ENCODE assay signal across 8 cellular contexts in the genomic region with DNA sequence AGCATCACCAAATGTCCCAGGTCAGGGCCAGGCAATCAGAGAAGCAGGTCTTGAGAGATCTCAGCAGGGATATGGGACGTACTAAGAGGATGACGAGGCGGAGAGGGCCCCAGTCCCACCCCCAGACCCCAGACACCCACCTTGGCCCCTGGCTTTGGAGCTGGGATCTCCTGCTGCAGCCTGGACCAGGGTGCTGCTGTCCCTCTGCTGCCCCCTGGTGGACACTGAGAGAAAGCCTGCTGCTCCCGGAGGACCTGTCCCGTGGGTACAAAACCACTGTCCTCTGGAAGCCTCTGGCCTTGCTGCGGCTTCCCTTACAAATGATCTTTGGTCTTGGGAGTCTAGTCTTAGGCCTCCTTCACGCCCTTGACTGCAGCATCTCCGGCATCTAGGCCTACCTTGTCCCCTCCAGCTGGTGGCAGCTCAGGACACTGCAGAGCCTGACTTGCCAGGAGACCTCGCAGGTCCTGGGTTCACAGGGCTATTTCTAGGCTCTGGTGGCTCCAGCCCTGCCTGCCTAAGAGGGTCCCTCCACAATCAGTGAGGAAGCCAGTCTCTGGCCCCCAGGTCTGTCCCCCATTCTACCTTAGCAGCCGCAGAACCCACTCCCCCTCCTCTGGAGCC.
A peak's percentile ranks its signal among the peaks of the same experiment; 100 is the strongest.
DNase-seq lines count a peak whose midpoint lies in the region; ATAC-seq and TF ChIP-seq lines count a peak whose summit lies in the region.

No MANE protein-coding gene starts in this region.

- peak; percentile 95 for TF ChIP-seq RAD21 in Ishikawa (IDR thresholded peaks at IDR 0.05; ENCODE audit: low read depth)

- H3K4me1 ChIP-seq in RWPE2 (ENCODE audit: insufficient read depth, poor library complexity, severe bottlenecking) (no peaks in the 10 kb centered on the region), ovary (ENCODE audit: insufficient read depth) (peaks cover 22% of the 10 kb centered on the region), tibial artery (peaks cover 0 to 39% (median 30%) of the 10 kb centered on the region in 4 donors)

- no peak for TF ChIP-seq POLR2A in ovary (IDR thresholded peaks at IDR 0.05)

- H3K4me3 ChIP-seq in AG04450 (ENCODE audit: low read depth, low read length) (no peak overlapping the region), RWPE2 (ENCODE audit: severe bottlenecking) (no peak overlapping the region), ovary (no peak overlapping the region), tibial artery (no peak overlapping the region)

- H3K27ac ChIP-seq in AG04450 (ENCODE audit: low read depth, low read length) (no peak overlapping the region), RWPE2 (ENCODE audit: poor library complexity, severe bottlenecking) (no peak overlapping the region), ovary (no peak overlapping the region), tibial artery (peak overlapping the region in 1 of 2 donors; percentile 31)

- DNase-seq in AG04450 (ENCODE audit: low read depth, low spot score) (peak; percentile 50), RWPE2 (ENCODE audit: low spot score) (peak; percentile 86), germinal center (ENCODE audit: low spot score) (peak; percentile 77), ovary (peak; percentile 78 to 91 (median 90)), tibial artery (peak; percentile 81 to 89)
- DNase-seq in activated effector memory CD4-positive, alpha-beta T cell treated with anti-CD3 and anti-CD28 coated beads, Interleukin-2, amount 50 U/mL, for 16 hours: peak; percentile 93

- H3K9me3 ChIP-seq in AG04450 (ENCODE audit: control insufficient read depth, insufficient read depth, low read length): no peaks in the 10 kb centered on the region; the same call in 1 of the 2 replicates
- H3K9me3 ChIP-seq in RWPE2 (ENCODE audit: severe bottlenecking): no peaks in the 10 kb centered on the region
- H3K9me3 ChIP-seq in ovary: no peaks in the 10 kb centered on the region
- H3K9me3 ChIP-seq in tibial artery: no peaks in the 10 kb centered on the region

- TF ChIP-seq CTCF in AG04450 (IDR thresholded peaks at IDR 0.05; ENCODE audit: low read depth, low read length) (peak; percentile 93), RWPE2 (IDR thresholded peaks at IDR 0.05; ENCODE audit: poor library complexity, severe bottlenecking) (peak; percentile 90), ovary (IDR thresholded peaks at IDR 0.05) (peak; percentile 91 to 93 (median 92)), tibial artery (IDR thresholded peaks at IDR 0.05) (peak; percentile 89 to 97)

- intact Hi-C loops in ovary (cut with DNase I) (loop anchor here in 2 of 4 donors (2.0 kb wide), 1 partner anchor 239 kb away; a partner anchor contains a TSS), tibial artery (cut with DNase I; ENCODE audit: low total_unique reads) (loop anchor here (2.0 kb wide), 1 partner anchor 245 kb away; no protein-coding TSS in a partner anchor)

- WGBS in ovary, 3 donors: 27 to 29% (median 28%) methylated on average over 10 of the region's 10 CpGs

- TF ChIP-seq EP300 in Ishikawa (IDR thresholded peaks at IDR 0.05; ENCODE audit: borderline replicate concordance): no peak
- no peak for TF ChIP-seq EP300 in ovary (IDR thresholded peaks at IDR 0.05)

- H3K36me3 ChIP-seq in RWPE2 (ENCODE audit: low read depth): no peaks in the 10 kb centered on the region
- no peaks in the 10 kb centered on the region for H3K36me3 ChIP-seq in ovary
- H3K36me3 ChIP-seq in tibial artery: peaks cover 17 to 56% (median 53%) of the 10 kb centered on the region in 3 donors

- CTCF ChIA-PET in AG04450 (lab: Charles Lee): interaction anchor here (0.6 to 4.3 kb wide), 22 partner anchors 11 to 255 kb away, joined by 3 to 70 read pairs (median 4); a partner anchor contains a TSS

- POLR2A ChIA-PET in AG04450 (lab: Yijun Ruan, JAX): interaction anchor here (0.6 to 1.0 kb wide), 3 partner anchors 72 to 246 kb away, joined by 3 to 10 read pairs (median 6); a partner anchor contains a TSS

- H3K27me3 ChIP-seq in AG04450 (ENCODE audit: control insufficient read depth, insufficient read depth, low read length) (no peaks in the 10 kb centered on the region), RWPE2 (ENCODE audit: insufficient read depth, poor library complexity, severe bottlenecking) (no peaks in the 10 kb centered on the region), ovary (no peaks in the 10 kb centered on the region), tibial artery (no peaks in the 10 kb centered on the region)

- ATAC-seq in GM18498 (IDR thresholded peaks at IDR 0.05; ENCODE audit: unreplicated experiment) (peak; percentile 63), RWPE2 (ENCODE audit: low read depth) (peak; percentile 80)

TF ChIP-seq in Ishikawa, 13 proteins besides CTCF, POLR2A, EP300 and RAD21:
- TF ChIP-seq ZBTB7A (IDR thresholded peaks at IDR 0.05; ENCODE audit: low read depth) (peak; percentile 8; the same call in 1 of the 2 replicates), TAF1 (IDR thresholded peaks at IDR 0.05; ENCODE audit: low read depth) (no peak)
